Comparison of ENCODE assay signal across 18 cellular contexts in genomic region chr3:123258359-123258758, GRCh38.
"Had no signal": no experiment of that assay in that cellular context is flagged by ENCODE, and none has a peak within 500 bp of the region (broad histone marks: within the 10 kb centered on the region; RNA-seq: fewer than 3 reads in every experiment).

No MANE protein-coding gene starts in this region.

- DNase-seq: activated CD8-positive, alpha-beta memory T cell treated with anti-CD3 and anti-CD28 coated beads, Interleukin-2, amount 50 U/mL, for 4 hours; activated effector memory CD4-positive, alpha-beta T cell treated with anti-CD3 and anti-CD28 coated beads, Interleukin-2, amount 50 U/mL, for 16 hours; activated T-cell treated with anti-CD3 and anti-CD28 coated beads, Interleukin-2, amount 50 U/mL, for 48 hours; adrenal gland; effector memory CD8-positive, alpha-beta T cell; gastrocnemius medialis; head of caudate nucleus; kidney; left lung; occipital lobe; stimulated activated CD4-positive, alpha-beta T cell treated with anti-CD3 and anti-CD28 coated beads, Interleukin-2, amount 100 ng/mL, for 24 hours; stimulated activated naive CD4-positive, alpha-beta T cell treated with Interleukin-2 at 50 U/mL for 16 hours; T-cell; T-helper 9 cell; thyroid gland had no signal

- H3K27ac Mint-ChIP-seq: activated CD4-positive, alpha-beta T cell treated with anti-CD3 and anti-CD28 coated beads, Interleukin-2, amount 10 ng/mL, durations not matched to agents 7 days and 5 days; activated naive CD4-positive, alpha-beta T cell treated with anti-CD3 and anti-CD28 coated beads, Interleukin-2, amount 50 U/mL, for 24 hours; T-cell had no signal

- H3K4me3 Mint-ChIP-seq: activated CD4-positive, alpha-beta T cell treated with anti-CD3 and anti-CD28 coated beads, Interleukin-2, amount 10 ng/mL, durations not matched to agents 7 days and 5 days; activated naive CD4-positive, alpha-beta T cell treated with anti-CD3 and anti-CD28 coated beads, Interleukin-2, amount 50 U/mL, for 24 hours; effector memory CD8-positive, alpha-beta T cell; T-cell had no signal

- ATAC-seq: effector memory CD8-positive, alpha-beta T cell; gastrocnemius medialis had no signal

- H3K27me3 Mint-ChIP-seq: activated CD4-positive, alpha-beta T cell treated with anti-CD3 and anti-CD28 coated beads, Interleukin-2, amount 10 ng/mL, durations not matched to agents 7 days and 5 days; activated naive CD4-positive, alpha-beta T cell treated with anti-CD3 and anti-CD28 coated beads, Interleukin-2, amount 50 U/mL, for 24 hours; effector memory CD8-positive, alpha-beta T cell; progenitor cell of endocrine pancreas; T-cell had no signal

- H3K9me3 Mint-ChIP-seq: activated CD4-positive, alpha-beta T cell treated with anti-CD3 and anti-CD28 coated beads, Interleukin-2, amount 10 ng/mL, durations not matched to agents 7 days and 5 days; activated naive CD4-positive, alpha-beta T cell treated with anti-CD3 and anti-CD28 coated beads, Interleukin-2, amount 50 U/mL, for 24 hours; effector memory CD8-positive, alpha-beta T cell; T-cell had no signal

- H3K4me1 Mint-ChIP-seq: activated naive CD4-positive, alpha-beta T cell treated with anti-CD3 and anti-CD28 coated beads, Interleukin-2, amount 50 U/mL, for 24 hours had no signal
